ENCODE assay signal across 30 cellular contexts in the genomic region with DNA sequence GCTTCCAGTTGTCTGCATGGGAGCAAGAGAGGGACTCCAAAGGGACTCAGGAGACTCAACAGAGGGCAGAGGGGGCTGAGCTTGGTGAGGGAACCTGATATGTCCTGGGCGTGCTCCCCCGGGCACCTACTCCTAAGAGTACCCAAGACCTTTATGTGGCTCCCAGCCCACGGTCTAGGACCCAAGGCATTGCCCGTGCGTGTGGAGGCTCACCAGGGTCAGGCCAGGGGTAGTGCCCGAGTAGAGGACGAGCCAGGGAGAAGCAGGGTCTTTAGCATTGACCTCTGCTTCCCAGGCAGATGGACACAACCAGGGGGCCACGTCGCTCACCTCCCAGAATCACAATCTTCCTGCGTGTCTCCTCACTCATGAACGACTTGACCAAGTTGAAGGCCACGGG. TPM values are rescaled to one million over a fixed set of nuclear protein-coding genes. Genes with fewer than 3 reads are reported as not detected.
"Had no signal": no experiment of that assay in that cellular context is flagged by ENCODE, and none has a peak within 500 bp of the region (broad histone marks: within the 10 kb centered on the region; RNA-seq: fewer than 3 reads in every experiment).

No MANE protein-coding gene starts in this region.

- H3K4me1 ChIP-seq: esophagus squamous epithelium, gastrocnemius medialis, heart right ventricle, left lung had no signal

- H3K27ac Mint-ChIP-seq: dendritic cell treated with granulocyte-macrophage colony-stimulating factor and Interleukin-4, amounts not matched to agents 40 ng/mL and 50 ng/mL, for 4 days; effector memory CD8-positive, alpha-beta T cell; endodermal cell; memory B cell had no signal

- H3K4me3 ChIP-seq: esophagus squamous epithelium, gastrocnemius medialis, heart right ventricle, left lung, lung had no signal

- H3K36me3 ChIP-seq: esophagus squamous epithelium, gastrocnemius medialis, heart right ventricle, left lung had no signal

- H3K4me1 Mint-ChIP-seq: memory B cell had no signal

- H3K4me3 Mint-ChIP-seq: dendritic cell treated with granulocyte-macrophage colony-stimulating factor and Interleukin-4, amounts not matched to agents 40 ng/mL and 50 ng/mL, for 4 days; effector memory CD8-positive, alpha-beta T cell; endodermal cell; memory B cell had no signal

- H3K36me3 Mint-ChIP-seq: memory B cell had no signal

- H3K9me3 ChIP-seq: esophagus squamous epithelium, gastrocnemius medialis, heart right ventricle, left lung had no signal

- H3K9me3 Mint-ChIP-seq: dendritic cell treated with granulocyte-macrophage colony-stimulating factor and Interleukin-4, amounts not matched to agents 40 ng/mL and 50 ng/mL, for 4 days; effector memory CD8-positive, alpha-beta T cell; endodermal cell; memory B cell had no signal

- DNase-seq: cortex of kidney; effector CD8-positive, alpha-beta T cell; effector memory CD8-positive, alpha-beta T cell; endodermal cell; erythroblast; esophagus squamous epithelium; foreskin fibroblast; foreskin melanocyte; gastrocnemius medialis; glutamatergic neuron; head of caudate nucleus; heart right ventricle; hippocampal formation; left cardiac atrium; left lung; left ventricle myocardium superior; mammary epithelial cell; mesendoderm; midbrain had no signal

- H3K27ac ChIP-seq: epithelial cell of prostate, esophagus squamous epithelium, gastrocnemius medialis, heart right ventricle, left lung had no signal

RNA-seq across cellular contexts. Expression of a gene that starts 13.4 kb away (rescaled TPM):
- total RNA-seq: esophagus mucosa, esophagus squamous epithelium, glomerular endothelial cell, left cardiac atrium, left ventricle myocardium superior, mammary epithelial cell, mononuclear cell had no signal
- polyA plus RNA-seq: heart right ventricle had no signal

RNA-seq across cellular contexts. Expression of a gene that starts 20.3 kb away (rescaled TPM):
- total RNA-seq: dermis microvascular lymphatic vessel endothelial cell, endodermal cell, esophagus mucosa, gastrocnemius medialis, glomerular endothelial cell, heart right ventricle, kidney epithelial cell, left cardiac atrium, left ventricle myocardium superior, mammary epithelial cell, mononuclear cell, mucosa of gallbladder had no signal
- polyA plus RNA-seq: heart right ventricle, keratinocyte, mammary epithelial cell had no signal

RNA-seq across cellular contexts. Expression of a gene that starts 54.4 kb away (rescaled TPM):
- total RNA-seq: esophagus mucosa, gastrocnemius medialis, left ventricle myocardium superior, mononuclear cell had no signal
- polyA plus RNA-seq: heart right ventricle, keratinocyte had no signal
